Comparison of ENCODE assay signal across 12 cellular contexts in genomic region chr14:53951661-53952265, GRCh38. TPM values are rescaled to one million over a fixed set of nuclear protein-coding genes. Genes with fewer than 3 reads are reported as not detected.
DNase-seq lines count a peak whose midpoint lies in the region; ATAC-seq and TF ChIP-seq lines count a peak whose summit lies in the region.
"Had no signal": no experiment of that assay in that cellular context is flagged by ENCODE, and none has a peak within 500 bp of the region (broad histone marks: within the 10 kb centered on the region; RNA-seq: fewer than 3 reads in every experiment).

No MANE protein-coding gene starts in this region.

- H3K4me1 ChIP-seq in Caco-2 (peaks cover 4% of the 10 kb centered on the region; the same call in 1 of the 2 replicates), right atrium auricular region (peaks cover 0 to 44% of the 10 kb centered on the region in 2 donors), parathyroid adenoma (peaks cover 6% of the 10 kb centered on the region), OCI-LY7 (ENCODE audit: insufficient read depth, low read length, poor library complexity, severe bottlenecking) (no peaks in the 10 kb centered on the region)
- H3K4me1 ChIP-seq: BE2C had no signal

- H2AFZ ChIP-seq in parathyroid adenoma, result peak overlapping the region; percentile 84
- H2AFZ ChIP-seq in OCI-LY7 (ENCODE audit: low read length), result no peak overlapping the region

- no peaks in the 10 kb centered on the region for H3K9me2 ChIP-seq in OCI-LY7 (ENCODE audit: insufficient read depth, low read length)

- POLR2A ChIA-PET in Caco-2 (lab: Charles Lee), result no interaction called here
- POLR2A ChIA-PET in WTC11 (lab: Charles Lee), result interaction anchor here (3.4 kb wide), 1 partner anchor 9 kb away, joined by 10 read pairs; no protein-coding TSS in a partner anchor
- POLR2A ChIA-PET in OCI-LY7 (lab: Charles Lee), result no interaction called here

- no peaks in the 10 kb centered on the region for H4K20me1 ChIP-seq in OCI-LY7 (ENCODE audit: insufficient read depth, low read length)

- H3K36me3 ChIP-seq in Caco-2 (ENCODE audit: control insufficient read depth, insufficient read depth, low read length) (no peaks in the 10 kb centered on the region; the same call in 1 of the 2 replicates), right atrium auricular region (peaks cover 5% of the 10 kb centered on the region), parathyroid adenoma (ENCODE audit: control insufficient read depth, insufficient read depth, low read length) (no peaks in the 10 kb centered on the region), OCI-LY7 (ENCODE audit: insufficient read depth, low read length) (no peaks in the 10 kb centered on the region)
- H3K36me3 ChIP-seq: BE2C had no signal

- H3K4me3 Mint-ChIP-seq in Caco-2 (ENCODE audit: unreplicated experiment) (peak overlapping the region; percentile 100), WTC11 (peak overlapping the region; percentile 97)

- intact Hi-C loops in Caco-2 (cut with micrococcal nuclease; ENCODE audit: unreplicated experiment) (loop anchor here (10.0 kb wide), 1 partner anchor 107 kb away; no protein-coding TSS in a partner anchor), OCI-LY7 (cut with micrococcal nuclease; ENCODE audit: unreplicated experiment) (no loop called here)

- peak; percentile 0; the same call in 1 of the 2 replicates for ATAC-seq in WTC11
- ATAC-seq in HG02973 (IDR thresholded peaks at IDR 0.05; ENCODE audit: unreplicated experiment), result no peak

- no peak for DNase-seq in Caco-2
- DNase-seq in WTC11 (ENCODE audit: low spot score), result peak; percentile 40
- DNase-seq in right atrium auricular region (ENCODE audit: low spot score), result no peak
- no peak for DNase-seq in NCI-H1694 (lab: John Stamatoyannopoulos, UW)
- DNase-seq in OCI-LY7 (ENCODE audit: low spot score), result no peak
- DNase-seq in stimulated activated CD4-positive, alpha-beta T cell treated with anti-CD3 and anti-CD28 coated beads, Interleukin-2, amount 100 ng/mL, for 48 hours, result no peak
- DNase-seq: activated CD4-positive, alpha-beta T cell treated with anti-CD3 and anti-CD28 coated beads, Interleukin-2, amount 50 U/mL, for 1 hour; BE2C; central memory CD4-positive, alpha-beta T cell; NCI-H1048 had no signal

- H3K4me3 ChIP-seq in Caco-2 (ENCODE audit: low read depth, low read length), result no peak overlapping the region
- peak overlapping the region; percentile 61 to 64 for H3K4me3 ChIP-seq in right atrium auricular region
- H3K4me3 ChIP-seq in parathyroid adenoma (ENCODE audit: low read depth, low read length), result peak overlapping the region; percentile 48
- no peak overlapping the region for H3K4me3 ChIP-seq in OCI-LY7 (ENCODE audit: low read depth, low read length, poor library complexity, severe bottlenecking)

- CTCF ChIA-PET in Caco-2 (lab: Charles Lee) (interaction anchor here (0.7 kb wide), 1 partner anchor 412 kb away, joined by 3 read pairs; no protein-coding TSS in a partner anchor), WTC11 (lab: Charles Lee) (interaction anchor here (1.1 to 4.3 kb wide), 7 partner anchors 22 to 412 kb away, joined by 5 to 16 read pairs (median 7); no protein-coding TSS in a partner anchor), OCI-LY7 (lab: Charles Lee; ENCODE audit: unreplicated experiment) (no interaction called here)

- peaks cover 6% of the 10 kb centered on the region for H3K4me1 Mint-ChIP-seq in Caco-2 (ENCODE audit: low read depth, unreplicated experiment)
- H3K4me1 Mint-ChIP-seq in WTC11, result peaks cover 51% of the 10 kb centered on the region

- H3K27me3 Mint-ChIP-seq in Caco-2 (ENCODE audit: insufficient read depth, unreplicated experiment), result no peaks in the 10 kb centered on the region
- H3K27me3 Mint-ChIP-seq in WTC11 (ENCODE audit: low read depth), result peaks cover 86% of the 10 kb centered on the region

- no peaks in the 10 kb centered on the region for H3K9me3 Mint-ChIP-seq in Caco-2 (ENCODE audit: unreplicated experiment)
- no peaks in the 10 kb centered on the region for H3K9me3 Mint-ChIP-seq in WTC11

- no peaks in the 10 kb centered on the region for H3K79me2 ChIP-seq in parathyroid adenoma
- H3K79me2 ChIP-seq in OCI-LY7 (ENCODE audit: insufficient read depth, low read depth, low read length), result no peaks in the 10 kb centered on the region

- BruUV-seq in Caco-2 (replicated peaks; lab: Mats Ljungman, UMichigan) (no TSS peak), OCI-LY7 (replicated peaks; lab: Mats Ljungman, UMichigan) (no TSS peak)

- H3K27me3 ChIP-seq in Caco-2 (replicated peaks; ENCODE audit: control insufficient read depth, insufficient read depth, low read length) (no peaks in the 10 kb centered on the region), right atrium auricular region (no peaks in the 10 kb centered on the region), parathyroid adenoma (ENCODE audit: control insufficient read depth, insufficient read depth, low read length) (no peaks in the 10 kb centered on the region)

- peak overlapping the region; percentile 84 for H3K4me2 ChIP-seq in parathyroid adenoma (ENCODE audit: low read length)
- no peak overlapping the region for H3K4me2 ChIP-seq in OCI-LY7 (ENCODE audit: low read length)

- no peak overlapping the region for H3K9ac ChIP-seq in parathyroid adenoma

- TF ChIP-seq CTCF in Caco-2 (IDR thresholded peaks at IDR 0.05; ENCODE audit: insufficient read depth in 1 of 2, low read depth in 1 of 2, low read length in 1 of 2, severe bottlenecking in 1 of 2, unreplicated experiment in 1 of 2) (no peak), WTC11 (IDR thresholded peaks at IDR 0.05) (no peak), right atrium auricular region (IDR thresholded peaks at IDR 0.05) (no peak), parathyroid adenoma (IDR thresholded peaks at IDR 0.05) (no peak), OCI-LY7 (conservative IDR thresholded peaks at IDR 0.05; ENCODE audit: low read length) (no peak)

- H3K9me3 ChIP-seq in Caco-2 (no peaks in the 10 kb centered on the region), right atrium auricular region (no peaks in the 10 kb centered on the region), parathyroid adenoma (ENCODE audit: control insufficient read depth, low read length) (no peaks in the 10 kb centered on the region), OCI-LY7 (ENCODE audit: low read length) (no peaks in the 10 kb centered on the region)

- H3K27ac ChIP-seq in right atrium auricular region, result peak overlapping the region; percentile 92 to 93
- H3K27ac ChIP-seq in parathyroid adenoma, result no peak overlapping the region
- H3K27ac ChIP-seq in OCI-LY7 (ENCODE audit: low read depth, low read length, poor library complexity, severe bottlenecking), result no peak overlapping the region

- H3K36me3 Mint-ChIP-seq in Caco-2 (ENCODE audit: insufficient read depth, unreplicated experiment), result peaks cover 100% of the 10 kb centered on the region
- peaks cover 20% of the 10 kb centered on the region for H3K36me3 Mint-ChIP-seq in WTC11

- H3K27ac Mint-ChIP-seq in Caco-2 (ENCODE audit: unreplicated experiment) (peak overlapping the region; percentile 55), WTC11 (no peak overlapping the region)

TF ChIP-seq in WTC11, 78 proteins besides CTCF, POLR2A, EP300 and RAD21:
- TF ChIP-seq ZNF396 (CRISPR knock-in tag; IDR thresholded peaks at IDR 0.05; ENCODE audit: borderline replicate concordance) (no peak), ZNF512 (CRISPR knock-in tag; IDR thresholded peaks at IDR 0.05; ENCODE audit: borderline replicate concordance) (no peak), NFATC4 (CRISPR knock-in tag; IDR thresholded peaks at IDR 0.05) (no peak), KAT7 (CRISPR knock-in tag; IDR thresholded peaks at IDR 0.05; ENCODE audit: borderline replicate concordance) (peak; percentile 40; the same call in 1 of the 2 replicates), GRHL2 (CRISPR knock-in tag; IDR thresholded peaks at IDR 0.05; ENCODE audit: insufficient replicate concordance, severe bottlenecking) (no peak), CBFB (CRISPR knock-in tag; IDR thresholded peaks at IDR 0.05; ENCODE audit: low read depth) (no peak), ZNF232 (CRISPR knock-in tag; IDR thresholded peaks at IDR 0.05) (no peak), MAX (CRISPR knock-in tag; IDR thresholded peaks at IDR 0.05) (peak; percentile 51; the same call in 1 of the 2 replicates), ZNF671 (CRISPR knock-in tag; IDR thresholded peaks at IDR 0.05) (no peak), GABPB1 (CRISPR knock-in tag; IDR thresholded peaks at IDR 0.05) (no peak), ZBTB21 (CRISPR knock-in tag; IDR thresholded peaks at IDR 0.05; ENCODE audit: borderline replicate concordance) (no peak), ELF4 (CRISPR knock-in tag; IDR thresholded peaks at IDR 0.05; ENCODE audit: low read depth) (no peak)

RNA-seq across cellular contexts. Expression of gene BMP4, which starts 4.9 kb away (rescaled TPM):
- 108 and 113 TPM in 2 replicates for total RNA-seq in Caco-2 (2022)
- 7.8 to 9.8 TPM (median 8.4 TPM) in 3 replicates for total RNA-seq in WTC11 (2021)
- total RNA-seq in right atrium auricular region, result 10 to 100 TPM in 1 of 2 donors, 1 to 10 TPM in 1; 7.8 to 17.9 TPM
- total RNA-seq in OCI-LY7 (2014; rRNA removed; shearing (Covaris generic)), result not detected in 2 replicates
- not detected in 2 replicates for total RNA-seq in OCI-LY7 (2022)

Comparison
In these comparisons a context has a peak if more than half of its experiments do, and no peak if none do; other contexts are left out.
1. H3K4me3 ChIP-seq: peak in right atrium auricular region (2 of 2) and parathyroid adenoma (single experiment); none in Caco-2 (single experiment) and OCI-LY7 (single experiment).
2. H3K27ac ChIP-seq: peak in right atrium auricular region (2 of 2); none in parathyroid adenoma (single experiment) and OCI-LY7 (single experiment).